Comparison of ENCODE assay signal across 9 cellular contexts in the genomic region with DNA sequence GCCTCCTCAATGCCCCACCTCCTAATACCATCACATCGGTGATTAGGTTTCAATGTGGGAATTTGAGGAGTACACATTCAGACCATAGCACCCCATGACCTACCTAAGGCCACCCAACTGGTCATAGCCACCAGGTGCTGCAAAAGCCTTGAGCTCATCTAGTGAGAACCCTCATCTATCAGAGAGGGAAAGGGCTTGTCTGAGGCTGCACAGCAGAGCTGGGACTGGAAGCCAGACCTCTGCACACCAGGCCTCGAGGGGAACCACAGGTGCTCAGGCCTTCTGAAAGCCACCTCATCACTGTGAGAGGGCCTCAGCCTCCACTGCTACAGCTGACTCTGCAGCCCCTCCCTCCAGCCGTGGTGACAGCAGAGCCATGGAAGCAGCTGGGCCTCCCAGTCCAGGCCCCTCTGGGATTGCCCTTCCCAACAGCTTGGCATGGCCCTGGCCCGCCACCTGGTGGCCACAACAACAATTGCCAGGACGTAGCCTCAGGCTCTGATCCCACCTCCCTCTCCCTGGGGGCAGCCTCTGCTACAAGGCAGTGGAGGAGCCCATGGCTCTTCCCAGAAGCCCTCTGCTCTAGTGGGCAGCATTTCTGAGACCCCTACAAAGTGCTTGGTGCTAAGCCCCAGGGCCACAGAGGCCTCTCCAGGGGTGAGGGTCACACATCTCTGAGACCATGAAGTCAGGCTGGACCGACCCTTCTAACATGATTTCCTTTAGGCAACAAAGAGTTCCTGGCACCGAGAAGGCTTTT. TPM values are rescaled to one million over a fixed set of nuclear protein-coding genes. Genes with fewer than 3 reads are reported as not detected.
A peak's percentile ranks its signal among the peaks of the same experiment; 100 is the strongest.
DNase-seq lines count a peak whose midpoint lies in the region; ATAC-seq, FAIRE-seq and TF ChIP-seq lines count a peak whose summit lies in the region.
"Had no signal": no experiment of that assay in that cellular context is flagged by ENCODE, and none has a peak within 500 bp of the region (broad histone marks: within the 10 kb centered on the region; RNA-seq: fewer than 3 reads in every experiment).

No MANE protein-coding gene starts in this region.

- ATAC-seq in HG02981 (IDR thresholded peaks at IDR 0.05; ENCODE audit: unreplicated experiment): no peak

- H2AFZ ChIP-seq in PC-9: no peak overlapping the region

- H3K36me3 ChIP-seq in PC-9 (ENCODE audit: low read depth) (no peaks in the 10 kb centered on the region), neutrophil (no peaks in the 10 kb centered on the region)

- no peak overlapping the region for H3K27ac ChIP-seq in PC-9
- H3K27ac ChIP-seq in neutrophil: no peak overlapping the region
- peak overlapping the region; percentile 27 for H3K27ac ChIP-seq in temporal lobe (ENCODE audit: low read depth, low read length)

- peak; percentile 30 for FAIRE-seq in G401.6 (lab: Jason Lieb, UNC)
- FAIRE-seq: colon had no signal

- H3K4me3 ChIP-seq in PC-9 (no peak overlapping the region), neutrophil (ENCODE audit: low read depth in 1 of 2, low read length in 1 of 2) (no peak overlapping the region)

- H3K9me3 ChIP-seq in PC-9 (ENCODE audit: insufficient read depth, low read depth) (no peaks in the 10 kb centered on the region), neutrophil (no peaks in the 10 kb centered on the region)

- H4K20me1 ChIP-seq in PC-9 (ENCODE audit: insufficient read depth): no peaks in the 10 kb centered on the region

- H3K27me3 ChIP-seq in PC-9 (ENCODE audit: insufficient read depth, low read depth) (peaks cover 27% of the 10 kb centered on the region; the same call in 1 of the 2 replicates), neutrophil (no peaks in the 10 kb centered on the region)

- H3K4me2 ChIP-seq in PC-9: no peak overlapping the region

- TF ChIP-seq EP300 in Ishikawa (IDR thresholded peaks at IDR 0.05; ENCODE audit: borderline replicate concordance): no peak

- POLR2A ChIA-PET in PC-9 (lab: Charles Lee; ENCODE audit: unreplicated experiment): no interaction called here

- DNase-seq in PC-9 (peak in 1 of 2 experiments; percentile 63), activated T-helper 1 cell treated with Interleukin-2 at 50 U/mL for 16 hours (ENCODE audit: low read depth) (peak; percentile 41), fibroblast of peridontal ligament (ENCODE audit: extremely low read depth) (peak; percentile 66)

- no peaks in the 10 kb centered on the region for H3F3A ChIP-seq in PC-9 (ENCODE audit: insufficient read depth, low read depth)

- TF ChIP-seq CTCF in PC-9 (conservative IDR thresholded peaks at IDR 0.05): peak; percentile 98
- TF ChIP-seq CTCF in neutrophil (IDR thresholded peaks at IDR 0.05): peak; percentile 89

- H3K9me2 ChIP-seq in PC-9 (ENCODE audit: insufficient read depth): no peaks in the 10 kb centered on the region

- TF ChIP-seq RAD21 in Ishikawa (IDR thresholded peaks at IDR 0.05; ENCODE audit: low read depth): peak; percentile 90

- CTCF ChIA-PET in PC-9 (lab: Charles Lee): interaction anchor here (0.9 to 4.3 kb wide), 3 partner anchors 168 to 483 kb away, joined by 3 to 27 read pairs (median 4); no protein-coding TSS in a partner anchor

- intact Hi-C loops in PC-9 (cut with micrococcal nuclease; ENCODE audit: unreplicated experiment): loop anchor here (1.0 to 2.0 kb wide), 2 partner anchors 178 to 485 kb away; no protein-coding TSS in a partner anchor

- H3K4me1 ChIP-seq in PC-9 (replicated peaks; ENCODE audit: insufficient read depth): no peaks in the 10 kb centered on the region
- peaks cover 23% of the 10 kb centered on the region in 2 experiments for H3K4me1 ChIP-seq in neutrophil (ENCODE audit: control insufficient read depth in 1 of 2, insufficient read depth in 1 of 2, low read depth in 1 of 2, low read length in 1 of 2)

- BruUV-seq in PC-9 (replicated peaks; lab: Mats Ljungman, UMichigan): no TSS peak

- no peaks in the 10 kb centered on the region for H3K79me2 ChIP-seq in PC-9 (ENCODE audit: low read depth)

TF ChIP-seq in Ishikawa, 13 proteins besides CTCF, POLR2A, EP300 and RAD21:
- TF ChIP-seq, protein P1, sequence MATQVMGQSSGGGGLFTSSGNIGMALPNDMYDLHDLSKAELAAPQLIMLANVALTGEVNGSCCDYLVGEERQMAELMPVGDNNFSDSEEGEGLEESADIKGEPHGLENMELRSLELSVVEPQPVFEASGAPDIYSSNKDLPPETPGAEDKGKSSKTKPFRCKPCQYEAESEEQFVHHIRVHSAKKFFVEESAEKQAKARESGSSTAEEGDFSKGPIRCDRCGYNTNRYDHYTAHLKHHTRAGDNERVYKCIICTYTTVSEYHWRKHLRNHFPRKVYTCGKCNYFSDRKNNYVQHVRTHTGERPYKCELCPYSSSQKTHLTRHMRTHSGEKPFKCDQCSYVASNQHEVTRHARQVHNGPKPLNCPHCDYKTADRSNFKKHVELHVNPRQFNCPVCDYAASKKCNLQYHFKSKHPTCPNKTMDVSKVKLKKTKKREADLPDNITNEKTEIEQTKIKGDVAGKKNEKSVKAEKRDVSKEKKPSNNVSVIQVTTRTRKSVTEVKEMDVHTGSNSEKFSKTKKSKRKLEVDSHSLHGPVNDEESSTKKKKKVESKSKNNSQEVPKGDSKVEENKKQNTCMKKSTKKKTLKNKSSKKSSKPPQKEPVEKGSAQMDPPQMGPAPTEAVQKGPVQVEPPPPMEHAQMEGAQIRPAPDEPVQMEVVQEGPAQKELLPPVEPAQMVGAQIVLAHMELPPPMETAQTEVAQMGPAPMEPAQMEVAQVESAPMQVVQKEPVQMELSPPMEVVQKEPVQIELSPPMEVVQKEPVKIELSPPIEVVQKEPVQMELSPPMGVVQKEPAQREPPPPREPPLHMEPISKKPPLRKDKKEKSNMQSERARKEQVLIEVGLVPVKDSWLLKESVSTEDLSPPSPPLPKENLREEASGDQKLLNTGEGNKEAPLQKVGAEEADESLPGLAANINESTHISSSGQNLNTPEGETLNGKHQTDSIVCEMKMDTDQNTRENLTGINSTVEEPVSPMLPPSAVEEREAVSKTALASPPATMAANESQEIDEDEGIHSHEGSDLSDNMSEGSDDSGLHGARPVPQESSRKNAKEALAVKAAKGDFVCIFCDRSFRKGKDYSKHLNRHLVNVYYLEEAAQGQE (IDR thresholded peaks at IDR 0.05; ENCODE audit: low read depth): no peak
- no peak for TF ChIP-seq ZBTB7A (IDR thresholded peaks at IDR 0.05; ENCODE audit: low read depth)
- TF ChIP-seq, protein P2, sequence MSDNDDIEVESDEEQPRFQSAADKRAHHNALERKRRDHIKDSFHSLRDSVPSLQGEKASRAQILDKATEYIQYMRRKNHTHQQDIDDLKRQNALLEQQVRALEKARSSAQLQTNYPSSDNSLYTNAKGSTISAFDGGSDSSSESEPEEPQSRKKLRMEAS (IDR thresholded peaks at IDR 0.05): 0 out of 2 replicates have a peak, but pooled peaks have one; percentile 16
- TF ChIP-seq FOXM1 (IDR thresholded peaks at IDR 0.05; ENCODE audit: borderline replicate concordance, low read depth): no peak
- no peak for TF ChIP-seq CEBPB (IDR thresholded peaks at IDR 0.05)

RNA-seq across cellular contexts. Expression of a gene that starts 41.0 kb away (rescaled TPM):
- total RNA-seq in PC-9 (2021) (10.7 and 12.1 TPM in 2 replicates), temporal lobe (8.4 TPM)
